In genomic region chr7:41224063-41224763, GRCh38 we compare ENCODE assay signal across 18 cellular contexts.
DNase-seq lines count a peak whose midpoint lies in the region; ATAC-seq and TF ChIP-seq lines count a peak whose summit lies in the region.
"Had no signal": no experiment of that assay in that cellular context is flagged by ENCODE, and none has a peak within 500 bp of the region (broad histone marks: within the 10 kb centered on the region; RNA-seq: fewer than 3 reads in every experiment).

No MANE protein-coding gene starts in this region.

- peaks cover 38% of the 10 kb centered on the region for H3K4me1 ChIP-seq in PC-3 (ENCODE audit: insufficient read depth, low read length)
- H3K4me1 ChIP-seq in trophoblast cell (ENCODE audit: control insufficient read depth in 1 of 2, insufficient read depth in 2 of 2, low read length in 2 of 2) = peaks cover 5 to 9% of the 10 kb centered on the region in 2 experiments

- no CpG with 5 or more reads among the region's 6 CpGs for WGBS in trophoblast cell (ENCODE audit: extremely low coverage, insufficient coverage, insufficient read length)

- H4K91ac ChIP-seq in trophoblast cell (ENCODE audit: low read depth, low read length) = no peak overlapping the region

- TF ChIP-seq CTCF in PC-3 (conservative IDR thresholded peaks at IDR 0.05; ENCODE audit: low read depth, low read length) = no peak

- H2AFZ ChIP-seq in PC-3 (ENCODE audit: low read length) (no peak overlapping the region), trophoblast cell (ENCODE audit: insufficient read depth, low read length, poor library complexity) (no peak overlapping the region)

- H3K9me2 ChIP-seq in PC-3 (replicated peaks; ENCODE audit: low read length) = no peaks in the 10 kb centered on the region

- H3K9ac ChIP-seq in PC-3 (ENCODE audit: low read length) (peak overlapping the region; percentile 89), trophoblast cell (ENCODE audit: low read length) (no peak overlapping the region)

- peaks cover 2% of the 10 kb centered on the region for H3K79me1 ChIP-seq in trophoblast cell (ENCODE audit: low read length)

- H3K18ac ChIP-seq in trophoblast cell (ENCODE audit: low read length) = no peak overlapping the region

- no peaks in the 10 kb centered on the region for H3K36me3 ChIP-seq in PC-3 (ENCODE audit: low read depth, low read length)
- H3K36me3 ChIP-seq in trophoblast cell (ENCODE audit: control insufficient read depth in 1 of 2, insufficient read depth in 2 of 2, low read length in 2 of 2) = no peaks in the 10 kb centered on the region
- H3K36me3 ChIP-seq in MG63 = no peaks in the 10 kb centered on the region
- H3K36me3 ChIP-seq: thoracic aorta had no signal

- H3K4me3 ChIP-seq in PC-3 (ENCODE audit: low read length) = no peak overlapping the region
- no peak overlapping the region for H3K4me3 ChIP-seq in trophoblast cell (ENCODE audit: low read depth, low read length)
- no peak overlapping the region for H3K4me3 ChIP-seq in MG63
- H3K4me3 ChIP-seq: thoracic aorta had no signal

- no peak overlapping the region for H2BK120ac ChIP-seq in trophoblast cell (ENCODE audit: insufficient read depth, low read length, poor library complexity)

- H3K79me2 ChIP-seq in PC-3 (ENCODE audit: low read length) (0 out of 2 replicates have a peak, but pooled peaks cover 10% of the 10 kb centered on the region), trophoblast cell (ENCODE audit: control insufficient read depth, insufficient read depth, low read length, poor library complexity) (no peaks in the 10 kb centered on the region)

- no peak overlapping the region for H3K4ac ChIP-seq in trophoblast cell (ENCODE audit: low read depth, low read length)

- no peak overlapping the region for H2BK12ac ChIP-seq in trophoblast cell (ENCODE audit: low read length)

- peak; percentile 16 for DNase-seq in GM03348 (ENCODE audit: low spot score)
- DNase-seq in PC-3 = peak; percentile 98
- peak; percentile 95 for DNase-seq in epithelial cell of prostate (ENCODE audit: low read depth, low spot score)
- DNase-seq in trophoblast cell = peak; percentile 71 to 97
- no peak for DNase-seq in RKO (ENCODE audit: low spot score)
- DNase-seq in MG63 = no peak
- DNase-seq in stimulated activated CD4-positive, alpha-beta T cell treated with anti-CD3 and anti-CD28 coated beads, Interleukin-2, amount 100 ng/mL, for 48 hours = no peak
- DNase-seq: activated naive CD4-positive, alpha-beta T cell treated with anti-CD3 and anti-CD28 coated beads, Interleukin-2, amount 10 ng/mL, durations not matched to agents 7 days and 5 days; C1 segment of cervical spinal cord; caudate nucleus; hippocampal formation; left ventricle myocardium superior; naive thymus-derived CD4-positive, alpha-beta T cell; NCI-H1105 treated with DMSO at 0.1 percent for 48 hours; stimulated activated CD4-positive, alpha-beta T cell treated with anti-CD3 and anti-CD28 coated beads, Interleukin-2, amount 100 ng/mL, for 24 hours; stimulated activated CD8-positive, alpha-beta memory T cell treated with anti-CD3 and anti-CD28 coated beads, Interleukin-4, amount 100 ng/mL, for 48 hours had no signal

- no peak overlapping the region for H3K14ac ChIP-seq in trophoblast cell (ENCODE audit: low read length)

- CTCF ChIA-PET in PC-3 (lab: Charles Lee) = no interaction called here

- no peak overlapping the region for H2BK5ac ChIP-seq in trophoblast cell (ENCODE audit: low read depth, low read length, poor library complexity)

- no peak overlapping the region for H4K12ac ChIP-seq in trophoblast cell (ENCODE audit: low read depth, low read length)

- intact Hi-C loops in PC-3 (cut with micrococcal nuclease) = loop anchor here (1.0 to 10.0 kb wide), 3 partner anchors 69 to 179 kb away; no protein-coding TSS in a partner anchor

- TSS peak; percentile 66 for BruUV-seq in PC-3 (replicated peaks; lab: Mats Ljungman, UMichigan)

- H3K9me3 ChIP-seq in PC-3 (ENCODE audit: low read length) (no peaks in the 10 kb centered on the region), trophoblast cell (ENCODE audit: insufficient read depth, low read depth, low read length) (no peaks in the 10 kb centered on the region), MG63 (no peaks in the 10 kb centered on the region)
- H3K9me3 ChIP-seq: thoracic aorta had no signal

- no peak overlapping the region for H3K23ac ChIP-seq in trophoblast cell (ENCODE audit: low read length)

- H3F3A ChIP-seq in PC-3 (ENCODE audit: low read length, unreplicated experiment) = no peaks in the 10 kb centered on the region

- no peaks in the 10 kb centered on the region for H4K20me1 ChIP-seq in PC-3 (ENCODE audit: low read length)

- H3K27me3 ChIP-seq in PC-3 (ENCODE audit: low read length) (no peaks in the 10 kb centered on the region), trophoblast cell (ENCODE audit: insufficient read depth, low read length) (no peaks in the 10 kb centered on the region), MG63 (no peaks in the 10 kb centered on the region)

- POLR2A ChIA-PET in PC-3 (lab: Charles Lee; ENCODE audit: unreplicated experiment) = interaction anchor here (0.6 kb wide), 1 partner anchor 117 kb away, joined by 3 read pairs; no protein-coding TSS in a partner anchor

- no peak overlapping the region for H2AK5ac ChIP-seq in trophoblast cell (ENCODE audit: low read length)

- peak overlapping the region; percentile 98 for H3K27ac ChIP-seq in PC-3 (ENCODE audit: low read length)
- H3K27ac ChIP-seq in epithelial cell of prostate = peak overlapping the region; percentile 97
- peak overlapping the region; percentile 63 for H3K27ac ChIP-seq in trophoblast cell (ENCODE audit: low read depth, low read length)
- H3K27ac ChIP-seq: thoracic aorta had no signal

- ATAC-seq in PC-3 (peak; percentile 85), HG03354 (IDR thresholded peaks at IDR 0.05; ENCODE audit: poor library complexity, severe bottlenecking, unreplicated experiment) (no peak)
- ATAC-seq: left ventricle myocardium superior; naive thymus-derived CD4-positive, alpha-beta T cell had no signal

- no peak overlapping the region for H4K8ac ChIP-seq in trophoblast cell (ENCODE audit: low read depth, low read length)

- peak overlapping the region; percentile 45 for H3K4me2 ChIP-seq in PC-3 (ENCODE audit: low read length)
- H3K4me2 ChIP-seq in trophoblast cell (ENCODE audit: low read length) = peak overlapping the region; percentile 36

Comparison
In these comparisons a context has a peak if more than half of its experiments do, and no peak if none do; other contexts are left out.
1. DNase-seq: peak in GM03348 (single experiment), PC-3 (single experiment), epithelial cell of prostate (single experiment) and trophoblast cell (2 of 2); none in RKO (single experiment), MG63 (single experiment) and stimulated activated CD4-positive, alpha-beta T cell treated with anti-CD3 and anti-CD28 coated beads, Interleukin-2, amount 100 ng/mL, for 48 hours (0 of 2).
2. Peak in every context shown above with its lines, with median percentiles within 50 percentile points of each other: H3K27ac ChIP-seq.